ENCODE assay signal across 9 cellular contexts in the genomic region with DNA sequence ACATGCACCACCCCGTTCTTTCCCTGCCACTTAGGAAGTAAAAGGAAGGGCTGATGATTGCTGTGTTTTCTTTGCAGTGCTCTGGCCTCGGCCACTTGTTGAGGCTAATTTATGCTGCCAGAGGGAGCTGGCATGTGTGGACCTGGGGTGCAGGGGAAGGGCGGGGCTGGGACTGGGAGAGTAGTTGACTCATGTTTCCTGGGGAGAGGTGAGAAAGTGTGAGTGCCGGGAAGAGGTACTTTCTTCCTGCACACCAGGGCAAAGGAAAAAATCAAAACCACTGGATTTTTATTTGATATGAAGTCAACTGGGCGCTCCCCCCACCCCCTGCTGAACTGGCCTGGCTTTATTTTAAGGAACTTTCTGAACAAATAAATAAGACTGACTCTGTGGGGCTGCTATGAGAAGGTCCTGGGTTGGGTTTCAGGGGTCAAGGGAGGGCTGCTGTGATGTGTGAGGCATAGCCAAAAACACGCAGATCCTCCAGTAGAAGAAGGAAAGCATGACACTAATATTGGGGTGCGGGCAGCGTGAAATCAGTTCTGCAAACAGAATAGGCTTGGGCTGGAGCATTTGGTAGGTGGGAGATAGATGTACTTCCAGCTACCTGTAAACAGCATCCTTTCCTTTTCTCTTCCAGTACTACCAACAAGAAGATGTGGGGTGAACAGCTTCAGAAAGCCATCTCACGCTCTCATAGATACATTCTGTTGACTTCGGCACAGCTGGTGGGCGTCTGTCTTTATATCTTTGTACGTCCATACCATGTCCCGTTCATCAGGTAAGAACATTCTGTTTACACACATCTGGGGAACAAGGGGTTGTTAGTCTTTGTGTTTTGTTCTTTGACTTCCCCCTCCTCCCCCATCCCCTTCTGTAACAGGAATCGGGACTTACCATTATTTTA.
DNase-seq lines count a peak whose midpoint lies in the region; ATAC-seq, FAIRE-seq and TF ChIP-seq lines count a peak whose summit lies in the region.
"Had no signal": no experiment of that assay in that cellular context is flagged by ENCODE, and none has a peak within 500 bp of the region (broad histone marks: within the 10 kb centered on the region; RNA-seq: fewer than 3 reads in every experiment).

No MANE protein-coding gene starts in this region.

- no peak for TF ChIP-seq EP300 in A549 (IDR thresholded peaks at IDR 0.05)

- H3K4me1 Mint-ChIP-seq in astrocyte (ENCODE audit: low read depth, unreplicated experiment), result peaks cover 23% of the 10 kb centered on the region

- intact Hi-C loops in left colon (cut with DNase I, micrococcal nuclease), result loop anchor here in 1 of 2 donors (10.0 kb wide), 2 partner anchors 64 to 304 kb away; no protein-coding TSS in a partner anchor

- no peak for TF ChIP-seq RAD21 in A549 (conservative IDR thresholded peaks at IDR 0.05 in 1 of 2, IDR thresholded peaks at IDR 0.05 in 1 of 2)

- no peak for TF ChIP-seq POLR2A in A549 (IDR thresholded peaks at IDR 0.05; ENCODE audit: low read length)

- peaks cover 59% of the 10 kb centered on the region for H3K36me3 ChIP-seq in astrocyte (ENCODE audit: insufficient read depth, low read length)
- H3K36me3 ChIP-seq: cardiac muscle cell had no signal

- peak; percentile 68 to 71 for ATAC-seq in A549
- ATAC-seq in left colon, result peak; percentile 93
- no peak for ATAC-seq in HG03432 (IDR thresholded peaks at IDR 0.05; ENCODE audit: unreplicated experiment)

- H3K4me3 ChIP-seq in A549 (no peak overlapping the region), astrocyte (ENCODE audit: insufficient read depth, low read depth, low read length) (peak overlapping the region; percentile 20)
- H3K4me3 ChIP-seq: cardiac muscle cell had no signal

- H3K9ac ChIP-seq in astrocyte (ENCODE audit: low read length), result peak overlapping the region; percentile 80

- H2AFZ ChIP-seq in astrocyte (ENCODE audit: low read depth, low read length), result no peak overlapping the region

- DNase-seq in A549 (ENCODE audit: low read depth in 1 of 2, low spot score in 1 of 2), result peak; percentile 55 to 65
- peak; percentile 82 for DNase-seq in HT-29 (ENCODE audit: low spot score)
- DNase-seq in astrocyte (ENCODE audit: low read depth), result peak; percentile 68
- peak; percentile 77 to 88 for DNase-seq in left colon
- no peak for DNase-seq in CD1c-positive myeloid dendritic cell (ENCODE audit: extremely low spot score)
- no peak for DNase-seq in D721Med (ENCODE audit: insufficient read length, low spot score)
- DNase-seq in NCI-H774 (lab: John Stamatoyannopoulos, UW), result no peak

- H3K4me3 Mint-ChIP-seq in astrocyte (ENCODE audit: unreplicated experiment), result no peak overlapping the region

- H3K4me2 ChIP-seq in A549 (peak overlapping the region; percentile 63), astrocyte (ENCODE audit: low read length) (peak overlapping the region; percentile 70)

- H3K4me1 ChIP-seq in A549, result peaks cover 40% of the 10 kb centered on the region
- peaks cover 38% of the 10 kb centered on the region for H3K4me1 ChIP-seq in astrocyte (ENCODE audit: insufficient read depth, low read length)

- no peaks in the 10 kb centered on the region for H3K9me3 ChIP-seq in A549
- H3K9me3 ChIP-seq in astrocyte (ENCODE audit: insufficient read depth, low read depth, low read length), result no peaks in the 10 kb centered on the region

- H3K27me3 ChIP-seq in astrocyte (ENCODE audit: insufficient read depth, low read length), result no peaks in the 10 kb centered on the region
- H3K27me3 ChIP-seq: cardiac muscle cell had no signal

- POLR2A ChIA-PET in A549 (lab: Yijun Ruan, JAX), result interaction anchor here (1.1 kb wide), 1 partner anchor 9 kb away, joined by 4 read pairs; no protein-coding TSS in a partner anchor

- H3K27ac ChIP-seq in A549 (peak overlapping the region; percentile 82 to 85), astrocyte (ENCODE audit: low read depth, low read length) (peak overlapping the region; percentile 97)
- H3K27ac ChIP-seq: cardiac muscle cell had no signal

- no peaks in the 10 kb centered on the region for H3K27me3 Mint-ChIP-seq in astrocyte (ENCODE audit: low read depth, unreplicated experiment)

- TF ChIP-seq CTCF in A549 (IDR thresholded peaks at IDR 0.05), result no peak
- no peak for TF ChIP-seq CTCF in astrocyte (IDR thresholded peaks at IDR 0.05; ENCODE audit: insufficient read depth, low read depth, low read length)
- no peak for TF ChIP-seq CTCF in D721Med (IDR thresholded peaks at IDR 0.05; ENCODE audit: insufficient read depth, missing control alignments)

- H3K9me3 Mint-ChIP-seq in astrocyte (ENCODE audit: unreplicated experiment), result no peaks in the 10 kb centered on the region

- peaks cover 23% of the 10 kb centered on the region for H3K36me3 Mint-ChIP-seq in astrocyte (ENCODE audit: low read depth, unreplicated experiment)

- peaks cover 29% of the 10 kb centered on the region for H3K79me2 ChIP-seq in astrocyte (ENCODE audit: insufficient read depth, low read length)

- no peaks in the 10 kb centered on the region for H4K20me1 ChIP-seq in astrocyte (ENCODE audit: insufficient read depth, low read length)

- 58% methylated on average over 14 of the region's 14 CpGs for WGBS in A549 (ENCODE audit: missing lambda C conversion rate)

- FAIRE-seq in A549 (lab: Jason Lieb, UNC) (no peak), astrocyte (lab: Jason Lieb, UNC) (peak; percentile 56), D721Med (lab: Jason Lieb, UNC) (no peak)

- peak overlapping the region; percentile 12 for H3K27ac Mint-ChIP-seq in astrocyte (ENCODE audit: unreplicated experiment)

- CTCF ChIA-PET in A549 (lab: Yijun Ruan, JAX), result interaction anchor here (0.6 to 6.0 kb wide), 7 partner anchors 9 to 313 kb away, joined by 3 to 57 read pairs (median 5); no protein-coding TSS in a partner anchor

TF ChIP-seq in A549, 52 proteins besides CTCF, POLR2A, EP300 and RAD21:
- TF ChIP-seq, protein P1, sequence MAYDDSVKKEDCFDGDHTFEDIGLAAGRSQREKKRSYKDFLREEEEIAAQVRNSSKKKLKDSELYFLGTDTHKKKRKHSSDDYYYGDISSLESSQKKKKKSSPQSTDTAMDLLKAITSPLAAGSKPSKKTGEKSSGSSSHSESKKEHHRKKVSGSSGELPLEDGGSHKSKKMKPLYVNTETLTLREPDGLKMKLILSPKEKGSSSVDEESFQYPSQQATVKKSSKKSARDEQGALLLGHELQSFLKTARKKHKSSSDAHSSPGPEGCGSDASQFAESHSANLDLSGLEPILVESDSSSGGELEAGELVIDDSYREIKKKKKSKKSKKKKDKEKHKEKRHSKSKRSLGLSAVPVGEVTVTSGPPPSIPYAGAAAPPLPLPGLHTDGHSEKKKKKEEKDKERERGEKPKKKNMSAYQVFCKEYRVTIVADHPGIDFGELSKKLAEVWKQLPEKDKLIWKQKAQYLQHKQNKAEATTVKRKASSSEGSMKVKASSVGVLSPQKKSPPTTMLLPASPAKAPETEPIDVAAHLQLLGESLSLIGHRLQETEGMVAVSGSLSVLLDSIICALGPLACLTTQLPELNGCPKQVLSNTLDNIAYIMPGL (CRISPR knock-in tag; IDR thresholded peaks at IDR 0.05; ENCODE audit: borderline replicate concordance), result no peak
- TF ChIP-seq JUNB (IDR thresholded peaks at IDR 0.05) (peak; percentile 34), CBX8 (IDR thresholded peaks at IDR 0.05) (no peak), ZFP36 (IDR thresholded peaks at IDR 0.05; ENCODE audit: borderline replicate concordance, partially characterized antibody) (no peak)
- TF ChIP-seq, protein P2, sequence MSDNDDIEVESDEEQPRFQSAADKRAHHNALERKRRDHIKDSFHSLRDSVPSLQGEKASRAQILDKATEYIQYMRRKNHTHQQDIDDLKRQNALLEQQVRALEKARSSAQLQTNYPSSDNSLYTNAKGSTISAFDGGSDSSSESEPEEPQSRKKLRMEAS (IDR thresholded peaks at IDR 0.05), result peak; percentile 59; the same call in 1 of the 2 replicates

Comparison
In these comparisons a context has a peak if more than half of its experiments do, and no peak if none do; other contexts are left out.
1. DNase-seq: peak in A549 (2 of 2), HT-29 (single experiment), astrocyte (single experiment) and left colon (2 of 2); none in CD1c-positive myeloid dendritic cell (single experiment), D721Med (single experiment) and NCI-H774 (single experiment).